In genomic region chr17:67708378-67708777, GRCh38 we compare ENCODE assay signal across 1 cellular context.
TF ChIP-seq lines count a peak whose summit lies in the region.

No MANE protein-coding gene starts in this region.

TF ChIP-seq in GM23338, 12 proteins besides CTCF, POLR2A, EP300 and RAD21:
- TF ChIP-seq ZNF462 (CRISPR knock-in tag; IDR thresholded peaks at IDR 0.05) (no peak), JUNB (IDR thresholded peaks at IDR 0.05; ENCODE audit: unreplicated experiment) (no peak), ZNF331 (CRISPR knock-in tag; IDR thresholded peaks at IDR 0.05; ENCODE audit: low read depth) (no peak), POLR2AphosphoS5 (IDR thresholded peaks at IDR 0.05; ENCODE audit: low read depth) (no peak), NANOG (IDR thresholded peaks at IDR 0.05; ENCODE audit: borderline replicate concordance) (no peak), ZNF114 (CRISPR knock-in tag; IDR thresholded peaks at IDR 0.05) (no peak), EZH2 (IDR thresholded peaks at IDR 0.05; ENCODE audit: low read depth, unreplicated experiment) (no peak), CREB1 (CRISPR knock-in tag; IDR thresholded peaks at IDR 0.05; ENCODE audit: low read depth) (no peak), STAT1 (IDR thresholded peaks at IDR 0.05; ENCODE audit: unreplicated experiment) (no peak), EZH2phosphoT487 (IDR thresholded peaks at IDR 0.05; ENCODE audit: unreplicated experiment) (no peak)
- TF ChIP-seq, protein P1, sequence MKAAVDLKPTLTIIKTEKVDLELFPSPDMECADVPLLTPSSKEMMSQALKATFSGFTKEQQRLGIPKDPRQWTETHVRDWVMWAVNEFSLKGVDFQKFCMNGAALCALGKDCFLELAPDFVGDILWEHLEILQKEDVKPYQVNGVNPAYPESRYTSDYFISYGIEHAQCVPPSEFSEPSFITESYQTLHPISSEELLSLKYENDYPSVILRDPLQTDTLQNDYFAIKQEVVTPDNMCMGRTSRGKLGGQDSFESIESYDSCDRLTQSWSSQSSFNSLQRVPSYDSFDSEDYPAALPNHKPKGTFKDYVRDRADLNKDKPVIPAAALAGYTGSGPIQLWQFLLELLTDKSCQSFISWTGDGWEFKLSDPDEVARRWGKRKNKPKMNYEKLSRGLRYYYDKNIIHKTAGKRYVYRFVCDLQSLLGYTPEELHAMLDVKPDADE (IDR thresholded peaks at IDR 0.05), result no peak
- TF ChIP-seq, protein P2, sequence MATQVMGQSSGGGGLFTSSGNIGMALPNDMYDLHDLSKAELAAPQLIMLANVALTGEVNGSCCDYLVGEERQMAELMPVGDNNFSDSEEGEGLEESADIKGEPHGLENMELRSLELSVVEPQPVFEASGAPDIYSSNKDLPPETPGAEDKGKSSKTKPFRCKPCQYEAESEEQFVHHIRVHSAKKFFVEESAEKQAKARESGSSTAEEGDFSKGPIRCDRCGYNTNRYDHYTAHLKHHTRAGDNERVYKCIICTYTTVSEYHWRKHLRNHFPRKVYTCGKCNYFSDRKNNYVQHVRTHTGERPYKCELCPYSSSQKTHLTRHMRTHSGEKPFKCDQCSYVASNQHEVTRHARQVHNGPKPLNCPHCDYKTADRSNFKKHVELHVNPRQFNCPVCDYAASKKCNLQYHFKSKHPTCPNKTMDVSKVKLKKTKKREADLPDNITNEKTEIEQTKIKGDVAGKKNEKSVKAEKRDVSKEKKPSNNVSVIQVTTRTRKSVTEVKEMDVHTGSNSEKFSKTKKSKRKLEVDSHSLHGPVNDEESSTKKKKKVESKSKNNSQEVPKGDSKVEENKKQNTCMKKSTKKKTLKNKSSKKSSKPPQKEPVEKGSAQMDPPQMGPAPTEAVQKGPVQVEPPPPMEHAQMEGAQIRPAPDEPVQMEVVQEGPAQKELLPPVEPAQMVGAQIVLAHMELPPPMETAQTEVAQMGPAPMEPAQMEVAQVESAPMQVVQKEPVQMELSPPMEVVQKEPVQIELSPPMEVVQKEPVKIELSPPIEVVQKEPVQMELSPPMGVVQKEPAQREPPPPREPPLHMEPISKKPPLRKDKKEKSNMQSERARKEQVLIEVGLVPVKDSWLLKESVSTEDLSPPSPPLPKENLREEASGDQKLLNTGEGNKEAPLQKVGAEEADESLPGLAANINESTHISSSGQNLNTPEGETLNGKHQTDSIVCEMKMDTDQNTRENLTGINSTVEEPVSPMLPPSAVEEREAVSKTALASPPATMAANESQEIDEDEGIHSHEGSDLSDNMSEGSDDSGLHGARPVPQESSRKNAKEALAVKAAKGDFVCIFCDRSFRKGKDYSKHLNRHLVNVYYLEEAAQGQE (IDR thresholded peaks at IDR 0.05; ENCODE audit: unreplicated experiment), result no peak
